In the genomic region with DNA sequence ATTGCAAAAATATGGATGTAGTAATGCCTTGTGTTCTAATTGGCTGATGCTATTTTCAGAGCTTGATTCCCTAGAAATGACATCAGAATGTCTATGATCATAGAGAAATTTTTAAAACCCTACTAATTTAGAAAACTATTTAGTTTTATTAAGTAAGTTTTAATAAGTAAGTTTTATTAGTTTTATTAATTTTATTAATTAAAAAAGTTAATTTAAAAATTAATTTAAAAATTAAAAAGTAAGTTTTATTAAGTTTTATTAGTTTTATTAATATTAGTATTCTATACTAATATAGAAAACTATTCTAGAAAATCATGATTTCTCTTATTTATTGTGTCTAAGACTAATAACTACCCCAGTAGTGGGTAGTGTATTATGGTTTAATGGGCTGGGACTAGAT, we compare ENCODE assay signal across 11 cellular contexts. TPM values are rescaled to one million over a fixed set of nuclear protein-coding genes. Genes with fewer than 3 reads are reported as not detected.
"Had no signal": no experiment of that assay in that cellular context is flagged by ENCODE, and none has a peak within 500 bp of the region (broad histone marks: within the 10 kb centered on the region; RNA-seq: fewer than 3 reads in every experiment).

No MANE protein-coding gene starts in this region.

- H3K27me3 ChIP-seq: MG63, Peyer's patch, SJCRH30 had no signal

- H3K4me1 ChIP-seq: Peyer's patch, SJCRH30 had no signal

- FAIRE-seq: HepG2 had no signal

- ATAC-seq: HepG2 had no signal

- DNase-seq: NCI-H510A; NK-92 treated with Interleukin-12 subunit alpha and Interleukin-12 subunit beta, amount 100 ng/mL, for 24 hours had no signal

- H3K4me3 ChIP-seq: MG63, PC-9 had no signal

- H3K36me3 ChIP-seq: MG63, Peyer's patch, SJCRH30 had no signal

- H3K27ac ChIP-seq: Peyer's patch, SJCRH30 had no signal

- H3K9me3 ChIP-seq: Peyer's patch, SJCRH30 had no signal

RNA-seq across cellular contexts. Expression of a gene that starts 8.2 kb away (rescaled TPM):
- total RNA-seq: HepG2, HT1080, IMR-90, PC-9, Peyer's patch, Right ventricle myocardium inferior, RPMI7951, SJCRH30 had no signal
- polyA plus RNA-seq: HepG2, IMR-90 had no signal
